ENCODE assay signal across 8 cellular contexts in genomic region chr17:27609606-27610303, GRCh38. TPM values are rescaled to one million over a fixed set of nuclear protein-coding genes. Genes with fewer than 3 reads are reported as not detected.
A peak's percentile ranks its signal among the peaks of the same experiment; 100 is the strongest.
DNase-seq lines count a peak whose midpoint lies in the region; ATAC-seq and TF ChIP-seq lines count a peak whose summit lies in the region.

No MANE protein-coding gene starts in this region.

- intact Hi-C loops in Calu3 (cut with micrococcal nuclease; ENCODE audit: unreplicated experiment) = loop anchor here (1.0 to 10.0 kb wide), 3 partner anchors 42 to 155 kb away; partner anchors contain the start of gene KSR1
- intact Hi-C loops in activated CD8-positive, alpha-beta T cell treated with anti-CD3 and anti-CD28 coated beads for 36 hours (cut with micrococcal nuclease) = loop anchor here (10.0 kb wide), 1 partner anchor 375 kb away; no protein-coding TSS in a partner anchor

- H3K9me3 Mint-ChIP-seq in Calu3 (ENCODE audit: low read depth, unreplicated experiment) (no peaks in the 10 kb centered on the region), immature natural killer cell (no peaks in the 10 kb centered on the region)
- no peaks in the 10 kb centered on the region for H3K9me3 Mint-ChIP-seq in activated CD8-positive, alpha-beta T cell treated with anti-CD3 and anti-CD28 coated beads for 36 hours

- H3K36me3 ChIP-seq in upper lobe of left lung = peaks cover 12 to 100% (median 58%) of the 10 kb centered on the region in 4 donors

- WGBS in upper lobe of left lung, 2 donors = 64 to 81% methylated on average over 4 to 11 of the region's 11 CpGs

- H3K9me3 ChIP-seq in upper lobe of left lung = no peaks in the 10 kb centered on the region

- H3K27me3 ChIP-seq in upper lobe of left lung = no peaks in the 10 kb centered on the region

- H3K27me3 Mint-ChIP-seq in Calu3 (ENCODE audit: unreplicated experiment) = no peaks in the 10 kb centered on the region
- H3K27me3 Mint-ChIP-seq in activated CD8-positive, alpha-beta T cell treated with anti-CD3 and anti-CD28 coated beads for 36 hours = no peaks in the 10 kb centered on the region
- peaks cover 0 to 2% (median 0%) of the 10 kb centered on the region in 3 donors for H3K27me3 Mint-ChIP-seq in immature natural killer cell (ENCODE audit: low read depth in 3 of 3)

- H3K4me3 Mint-ChIP-seq in Calu3 (ENCODE audit: low read depth, unreplicated experiment) (no peak overlapping the region), immature natural killer cell (no peak overlapping the region)
- no peak overlapping the region for H3K4me3 Mint-ChIP-seq in activated CD8-positive, alpha-beta T cell treated with anti-CD3 and anti-CD28 coated beads for 36 hours

- ATAC-seq in activated CD8-positive, alpha-beta T cell treated with anti-CD3 and anti-CD28 coated beads for 36 hours = no peak
- ATAC-seq in upper lobe of left lung (ENCODE audit: low FRiP score in 2 of 2) (peak in 1 of 2 donors; percentile 23), HG02571 (IDR thresholded peaks at IDR 0.05; ENCODE audit: unreplicated experiment) (no peak)

- TF ChIP-seq EP300 in upper lobe of left lung (IDR thresholded peaks at IDR 0.05) = no peak

- no TSS peak for BruUV-seq in Calu3 (replicated peaks; lab: Mats Ljungman, UMichigan)

- H3K27ac ChIP-seq in upper lobe of left lung = no peak overlapping the region

- CTCF ChIA-PET in Calu3 (lab: Charles Lee) = interaction anchor here (0.6 to 1.7 kb wide), 10 partner anchors 15 to 150 kb away, joined by 3 to 24 read pairs (median 4); no protein-coding TSS in a partner anchor
- CTCF ChIA-PET in activated CD8-positive, alpha-beta T cell treated with anti-CD3 and anti-CD28 coated beads for 36 hours (lab: Charles Lee) = interaction anchor here (0.6 to 7.2 kb wide), 10 partner anchors 9 to 233 kb away, joined by 3 to 65 read pairs (median 4); no protein-coding TSS in a partner anchor

- no peak overlapping the region for H3K4me3 ChIP-seq in upper lobe of left lung

- H3K4me1 ChIP-seq in upper lobe of left lung = no peaks in the 10 kb centered on the region

- POLR2A ChIA-PET in activated CD8-positive, alpha-beta T cell treated with anti-CD3 and anti-CD28 coated beads for 36 hours (lab: Charles Lee) = no interaction called here

- H3K27ac Mint-ChIP-seq in Calu3 (ENCODE audit: unreplicated experiment) = no peak overlapping the region
- no peak overlapping the region for H3K27ac Mint-ChIP-seq in activated CD8-positive, alpha-beta T cell treated with anti-CD3 and anti-CD28 coated beads for 36 hours
- H3K27ac Mint-ChIP-seq in immature natural killer cell = peak overlapping the region in 1 of 6 donors; percentile 45

- no peaks in the 10 kb centered on the region for H3K36me3 Mint-ChIP-seq in Calu3 (ENCODE audit: insufficient read depth, unreplicated experiment)
- peaks cover 49% of the 10 kb centered on the region for H3K36me3 Mint-ChIP-seq in activated CD8-positive, alpha-beta T cell treated with anti-CD3 and anti-CD28 coated beads for 36 hours (ENCODE audit: low read depth)
- peaks cover 0 to 51% (median 6%) of the 10 kb centered on the region in 3 donors for H3K36me3 Mint-ChIP-seq in immature natural killer cell

- TF ChIP-seq CTCF in Calu3 (IDR thresholded peaks at IDR 0.05; ENCODE audit: unreplicated experiment) = peak; percentile 75
- TF ChIP-seq CTCF in activated CD8-positive, alpha-beta T cell treated with anti-CD3 and anti-CD28 coated beads for 36 hours (IDR thresholded peaks at IDR 0.05) = peak; percentile 27
- peak in 4 of 6 experiments; percentile 26 to 37 (median 32) for TF ChIP-seq CTCF in upper lobe of left lung (IDR thresholded peaks at IDR 0.05)

- H3K4me1 Mint-ChIP-seq in Calu3 (ENCODE audit: low read depth, unreplicated experiment) = no peaks in the 10 kb centered on the region
- peaks cover 12% of the 10 kb centered on the region for H3K4me1 Mint-ChIP-seq in activated CD8-positive, alpha-beta T cell treated with anti-CD3 and anti-CD28 coated beads for 36 hours (ENCODE audit: low read depth)
- H3K4me1 Mint-ChIP-seq in immature natural killer cell = no peaks in the 10 kb centered on the region

- no peak for TF ChIP-seq POLR2A in upper lobe of left lung (IDR thresholded peaks at IDR 0.05)

- peak; percentile 62 for DNase-seq in Calu3
- peak in 44 of 76 experiments; percentile 7 to 66 (median 39) for DNase-seq in HUDEP-2 (lab: John Stamatoyannopoulos, UW; ENCODE audit: unreplicated experiment in 76 of 76)
- DNase-seq in activated CD8-positive, alpha-beta T cell treated with anti-CD3 and anti-CD28 coated beads for 36 hours = peak; percentile 45
- DNase-seq in iPS-NIHi7 (ENCODE audit: extremely low spot score) = peak; percentile 61
- no peak for DNase-seq in upper lobe of left lung
- no peak for DNase-seq in activated CD4-positive, CD25-positive, alpha-beta regulatory T cell (lab: John Stamatoyannopoulos, UW)
- no peak for DNase-seq in immature natural killer cell

RNA-seq across cellular contexts. Expression of gene LGALS9, which starts 21.2 kb away (rescaled TPM):
- total RNA-seq in Calu3 (2022) (93.1 and 214 TPM in 2 replicates), upper lobe of left lung (100 to 1,000 TPM in 5 of 6 donors, 10 to 100 TPM in 1; 64.6 to 238 (median 150) TPM)
- total RNA-seq in activated CD8-positive, alpha-beta T cell treated with anti-CD3 and anti-CD28 coated beads for 36 hours = 10 to 100 TPM; 17.3 to 18.4 TPM
- 10 to 100 TPM; 32.8 to 46.5 (median 36.2) TPM for polyA plus RNA-seq in immature natural killer cell

Comparison
In these comparisons a context has a peak if more than half of its experiments do, and no peak if none do; other contexts are left out.
1. DNase-seq: peak in Calu3 (single experiment), HUDEP-2 (44 of 76), activated CD8-positive, alpha-beta T cell treated with anti-CD3 and anti-CD28 coated beads for 36 hours (single experiment) and iPS-NIHi7 (single experiment); none in upper lobe of left lung (0 of 2), activated CD4-positive, CD25-positive, alpha-beta regulatory T cell (0 of 4) and immature natural killer cell (0 of 3).
2. Peak in every context shown above with its lines, with median percentiles within 50 percentile points of each other: CTCF ChIP-seq.